In the genomic region with DNA sequence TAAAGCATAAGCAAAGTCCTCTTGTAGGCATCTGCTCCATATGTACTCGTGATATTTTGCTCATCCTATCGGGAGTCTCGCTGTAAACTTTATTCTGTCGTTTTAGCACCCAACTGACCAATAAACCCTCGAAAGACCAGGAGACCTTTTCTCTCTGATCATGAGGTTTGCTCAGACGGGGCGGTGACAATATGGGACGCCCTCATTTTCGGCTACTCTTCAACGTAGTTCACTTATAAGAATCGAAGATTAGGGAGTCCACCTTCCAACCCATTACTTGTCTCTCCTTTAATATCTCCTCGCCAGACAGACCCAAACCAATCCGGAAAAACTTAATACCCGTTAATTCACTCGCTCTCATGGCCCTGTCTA, we compare ENCODE assay signal across 8 cellular contexts. TPM values are rescaled to one million over a fixed set of nuclear protein-coding genes. Genes with fewer than 3 reads are reported as not detected.
A peak's percentile ranks its signal among the peaks of the same experiment; 100 is the strongest.
DNase-seq lines count a peak whose midpoint lies in the region; ATAC-seq and TF ChIP-seq lines count a peak whose summit lies in the region.
"Not testable (repeated sequence)": the region's sequence is repeated elsewhere in the genome, so short reads cannot be mapped to it uniquely, and the experiment has no call there.

No MANE protein-coding gene starts in this region.

- H3K4me1 Mint-ChIP-seq in CD4-positive, alpha-beta T cell (ENCODE audit: low read depth); dendritic cell treated with granulocyte-macrophage colony-stimulating factor and Interleukin-4, amounts not matched to agents 40 ng/mL and 50 ng/mL, for 4 days (ENCODE audit: low read depth): not testable (repeated sequence)
- peaks cover 5 to 17% (median 9%) of the 10 kb centered on the region in 3 donors for H3K4me1 Mint-ChIP-seq in naive B cell
- H3K4me1 Mint-ChIP-seq in stimulated activated naive B cell treated with anti-CD40 and anti-IgM and Interleukin-4, amounts not matched to agents 10 μg/mL and 1 μg/mL and 100 μg/mL, for 72 hours: peaks cover 3 to 18% of the 10 kb centered on the region in 2 donors

- CTCF ChIA-PET in CD4-positive, alpha-beta T cell (lab: Charles Lee): not testable (repeated sequence)

- peak overlapping the region; percentile 95 for H3K4me3 Mint-ChIP-seq in CD4-positive, alpha-beta T cell
- peak overlapping the region; percentile 93 for H3K4me3 Mint-ChIP-seq in dendritic cell treated with granulocyte-macrophage colony-stimulating factor and Interleukin-4, amounts not matched to agents 40 ng/mL and 50 ng/mL, for 4 days
- H3K4me3 Mint-ChIP-seq in naive B cell: peak overlapping the region; percentile 87 to 96 (median 95)
- peak overlapping the region; percentile 94 to 96 for H3K4me3 Mint-ChIP-seq in stimulated activated naive B cell treated with anti-CD40 and anti-IgM and Interleukin-4, amounts not matched to agents 10 μg/mL and 1 μg/mL and 100 μg/mL, for 72 hours

- peaks cover 12% of the 10 kb centered on the region for H3K36me3 Mint-ChIP-seq in CD4-positive, alpha-beta T cell (ENCODE audit: low read depth)
- peaks cover 31% of the 10 kb centered on the region for H3K36me3 Mint-ChIP-seq in dendritic cell treated with granulocyte-macrophage colony-stimulating factor and Interleukin-4, amounts not matched to agents 40 ng/mL and 50 ng/mL, for 4 days (ENCODE audit: low read depth)
- not testable (repeated sequence) for H3K36me3 Mint-ChIP-seq in naive B cell
- peaks cover 16 to 21% of the 10 kb centered on the region in 2 donors for H3K36me3 Mint-ChIP-seq in stimulated activated naive B cell treated with anti-CD40 and anti-IgM and Interleukin-4, amounts not matched to agents 10 μg/mL and 1 μg/mL and 100 μg/mL, for 72 hours

- peak overlapping the region; percentile 78 for H3K4me3 ChIP-seq in RWPE2 (ENCODE audit: severe bottlenecking)
- H3K4me3 ChIP-seq in hepatocyte: peak overlapping the region; percentile 34

- not testable (repeated sequence) for DNase-seq in CD4-positive, alpha-beta T cell; RWPE2 (ENCODE audit: low spot score); hepatocyte (ENCODE audit: low spot score); naive B cell; stimulated activated naive B cell treated with anti-CD40 and anti-IgM and Interleukin-4, amounts not matched to agents 10 μg/mL and 1 μg/mL and 100 μg/mL, for 72 hours
- peak; percentile 4 for DNase-seq in activated naive CD4-positive, alpha-beta T cell treated with Interleukin-2 at 50 U/mL for 16 hours

- H3K27me3 ChIP-seq in CD4-positive, alpha-beta T cell (ENCODE audit: control insufficient read depth, insufficient read depth, low read length); RWPE2 (ENCODE audit: insufficient read depth, poor library complexity, severe bottlenecking); hepatocyte: not testable (repeated sequence)

- peak overlapping the region; percentile 96 for H3K27ac Mint-ChIP-seq in CD4-positive, alpha-beta T cell
- H3K27ac Mint-ChIP-seq in dendritic cell treated with granulocyte-macrophage colony-stimulating factor and Interleukin-4, amounts not matched to agents 40 ng/mL and 50 ng/mL, for 4 days: peak overlapping the region; percentile 92
- H3K27ac Mint-ChIP-seq in naive B cell: peak overlapping the region in 5 of 6 donors; percentile 96 to 98 (median 97)
- peak overlapping the region; percentile 97 for H3K27ac Mint-ChIP-seq in stimulated activated naive B cell treated with anti-CD40 and anti-IgM and Interleukin-4, amounts not matched to agents 10 μg/mL and 1 μg/mL and 100 μg/mL, for 72 hours

- not testable (repeated sequence) for H3K9me2 ChIP-seq in hepatocyte (replicated peaks; ENCODE audit: insufficient read depth)

- not testable (repeated sequence) for H3K27ac ChIP-seq in CD4-positive, alpha-beta T cell (ENCODE audit: low read depth, low read length)
- H3K27ac ChIP-seq in RWPE2 (ENCODE audit: poor library complexity, severe bottlenecking) (peak overlapping the region; percentile 42), hepatocyte (peak overlapping the region; percentile 85)

- not testable (repeated sequence) for H3K9me3 Mint-ChIP-seq in CD4-positive, alpha-beta T cell; dendritic cell treated with granulocyte-macrophage colony-stimulating factor and Interleukin-4, amounts not matched to agents 40 ng/mL and 50 ng/mL, for 4 days; naive B cell; stimulated activated naive B cell treated with anti-CD40 and anti-IgM and Interleukin-4, amounts not matched to agents 10 μg/mL and 1 μg/mL and 100 μg/mL, for 72 hours

- not testable (repeated sequence) for H3K9me3 ChIP-seq in CD4-positive, alpha-beta T cell (ENCODE audit: control insufficient read depth, low read length); RWPE2 (ENCODE audit: severe bottlenecking); hepatocyte (ENCODE audit: low read depth)

- not testable (repeated sequence) for H3K27me3 Mint-ChIP-seq in CD4-positive, alpha-beta T cell; dendritic cell treated with granulocyte-macrophage colony-stimulating factor and Interleukin-4, amounts not matched to agents 40 ng/mL and 50 ng/mL, for 4 days; naive B cell; stimulated activated naive B cell treated with anti-CD40 and anti-IgM and Interleukin-4, amounts not matched to agents 10 μg/mL and 1 μg/mL and 100 μg/mL, for 72 hours

- not testable (repeated sequence) for TF ChIP-seq CTCF in CD4-positive, alpha-beta T cell (IDR thresholded peaks at IDR 0.05); RWPE2 (IDR thresholded peaks at IDR 0.05; ENCODE audit: poor library complexity, severe bottlenecking); hepatocyte (IDR thresholded peaks at IDR 0.05; ENCODE audit: poor library complexity)

- H3K36me3 ChIP-seq in RWPE2 (ENCODE audit: low read depth): peaks cover 22% of the 10 kb centered on the region
- not testable (repeated sequence) for H3K36me3 ChIP-seq in hepatocyte (replicated peaks; ENCODE audit: insufficient read depth, low read depth)

- H2AFZ ChIP-seq in hepatocyte: peak overlapping the region; percentile 25

- not testable (repeated sequence) for H4K20me1 ChIP-seq in hepatocyte (ENCODE audit: insufficient read depth, poor library complexity, severe bottlenecking)

- 20% methylated on average over 15 of the region's 15 CpGs for WGBS in hepatocyte (ENCODE audit: low lambda C conversion rate, missing lambda C conversion rate)

- peak overlapping the region; percentile 80 for H3K4me2 ChIP-seq in hepatocyte

- H3K79me2 ChIP-seq in hepatocyte: not testable (repeated sequence)

- not testable (repeated sequence) for H3K4me1 ChIP-seq in RWPE2 (ENCODE audit: insufficient read depth, poor library complexity, severe bottlenecking); hepatocyte (ENCODE audit: insufficient read depth)

- intact Hi-C loops in CD4-positive, alpha-beta T cell (cut with DNase I, micrococcal nuclease): loop anchor here in 1 of 2 experiments (5.0 kb wide), 1 partner anchor 40 kb away; a partner anchor contains a TSS
- intact Hi-C loops in dendritic cell treated with granulocyte-macrophage colony-stimulating factor and Interleukin-4, amounts not matched to agents 40 ng/mL and 50 ng/mL, for 4 days (cut with micrococcal nuclease): not testable (repeated sequence)

- POLR2A ChIA-PET in CD4-positive, alpha-beta T cell (lab: Charles Lee): not testable (repeated sequence)

- ATAC-seq in CD4-positive, alpha-beta T cell (ENCODE audit: poor library complexity); RWPE2 (ENCODE audit: low read depth): not testable (repeated sequence)
- ATAC-seq in HG03064 (IDR thresholded peaks at IDR 0.05; ENCODE audit: low read depth, unreplicated experiment) (peak; percentile 16), naive B cell (ENCODE audit: low read depth in 2 of 2) (peak; percentile 2)
- peak; percentile 1 to 3 for ATAC-seq in stimulated activated naive B cell treated with anti-CD40 and anti-IgM and Interleukin-4, amounts not matched to agents 10 μg/mL and 1 μg/mL and 100 μg/mL, for 72 hours (replicated peaks)

RNA-seq across cellular contexts. Expression of a gene that starts 39.1 kb away (rescaled TPM):
- 10 to 100 TPM; 77.3 to 80.7 TPM for total RNA-seq in CD4-positive, alpha-beta T cell
- total RNA-seq in hepatocyte: 75.8 and 104 TPM in 2 replicates
- polyA plus RNA-seq in hepatocyte (97.6 and 120 TPM in 2 replicates), naive B cell (ENCODE audit: low read depth in 6 of 6) (10 to 100 TPM; 45.8 to 70.4 (median 50.6) TPM)
